17 cellular contexts compared by ENCODE assay signal in the genomic region with DNA sequence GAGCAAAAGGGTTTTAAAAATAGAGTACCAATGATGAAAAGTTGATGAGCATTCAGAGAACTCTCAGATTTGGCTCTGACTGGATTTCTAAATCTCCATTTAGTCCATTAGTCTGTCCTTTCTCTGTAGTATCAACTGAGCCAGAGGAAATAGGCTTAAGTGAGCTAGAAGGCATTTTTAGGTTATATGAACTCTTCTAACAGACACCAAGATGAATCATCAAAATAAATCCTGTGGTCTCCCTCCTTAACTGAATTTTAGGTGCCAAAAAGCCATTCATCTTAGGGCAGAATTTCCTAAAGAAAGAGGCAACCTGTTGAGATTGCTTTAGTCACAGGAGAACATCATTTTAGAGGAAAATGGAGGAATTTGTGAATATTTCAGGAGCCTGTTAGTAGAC.
"Had no signal": no experiment of that assay in that cellular context is flagged by ENCODE, and none has a peak within 500 bp of the region (broad histone marks: within the 10 kb centered on the region; RNA-seq: fewer than 3 reads in every experiment).

No MANE protein-coding gene starts in this region.

- ATAC-seq: activated CD8-positive, alpha-beta memory T cell treated with anti-CD3 and anti-CD28 coated beads, Interleukin-2, amount 10 ng/mL, durations not matched to agents 7 days and 5 days; body of pancreas; left lung; naive thymus-derived CD8-positive, alpha-beta T cell had no signal

- H3K4me3 Mint-ChIP-seq: activated CD8-positive, alpha-beta memory T cell treated with anti-CD3 and anti-CD28 coated beads, Interleukin-2, amount 10 ng/mL, durations not matched to agents 7 days and 5 days; activated T-cell treated with anti-CD3 and anti-CD28 coated beads, Interleukin-2, amount 50 U/mL, for 24 hours; naive thymus-derived CD8-positive, alpha-beta T cell had no signal

- H3K4me1 ChIP-seq: adrenal gland, body of pancreas, left lung had no signal

- DNase-seq: activated CD4-positive, alpha-beta T cell treated with anti-CD3 and anti-CD28 coated beads, Interleukin-2, amount 50 U/mL, for 48 hours; activated CD8-positive, alpha-beta memory T cell treated with anti-CD3 and anti-CD28 coated beads, Interleukin-2, amount 10 ng/mL, durations not matched to agents 7 days and 5 days; activated naive CD4-positive, alpha-beta T cell treated with anti-CD3 and anti-CD28 coated beads, Interleukin-2, amount 50 U/mL, for 16 hours; activated T-cell treated with anti-CD3 and anti-CD28 coated beads, Interleukin-2, amount 50 U/mL, for 24 hours; adrenal gland; body of pancreas; caudate nucleus; hypothalamus; kidney; left lung; mesenchymal stem cell; naive thymus-derived CD8-positive, alpha-beta T cell; stimulated activated CD4-positive, alpha-beta T cell treated with anti-CD3 and anti-CD28 coated beads, Interleukin-2, amount 100 ng/mL, for 48 hours; stimulated activated naive CD4-positive, alpha-beta T cell; substantia nigra; transverse colon had no signal

- H3K4me3 ChIP-seq: adrenal gland, body of pancreas, left lung, transverse colon had no signal

- H3K36me3 ChIP-seq: adrenal gland, left lung, neutrophil, transverse colon had no signal

- H3K9me3 ChIP-seq: adrenal gland, body of pancreas, left lung, neutrophil, transverse colon had no signal

- H3K9me3 Mint-ChIP-seq: activated T-cell treated with anti-CD3 and anti-CD28 coated beads, Interleukin-2, amount 50 U/mL, for 24 hours; naive thymus-derived CD8-positive, alpha-beta T cell had no signal

- H3K27ac Mint-ChIP-seq: activated CD8-positive, alpha-beta memory T cell treated with anti-CD3 and anti-CD28 coated beads, Interleukin-2, amount 10 ng/mL, durations not matched to agents 7 days and 5 days; activated T-cell treated with anti-CD3 and anti-CD28 coated beads, Interleukin-2, amount 50 U/mL, for 24 hours; naive thymus-derived CD8-positive, alpha-beta T cell had no signal

- H3K27me3 ChIP-seq: adrenal gland, body of pancreas, left lung, neutrophil had no signal

- H3K36me3 Mint-ChIP-seq: activated CD8-positive, alpha-beta memory T cell treated with anti-CD3 and anti-CD28 coated beads, Interleukin-2, amount 10 ng/mL, durations not matched to agents 7 days and 5 days; naive thymus-derived CD8-positive, alpha-beta T cell had no signal
